8 cellular contexts compared by ENCODE assay signal in the genomic region with DNA sequence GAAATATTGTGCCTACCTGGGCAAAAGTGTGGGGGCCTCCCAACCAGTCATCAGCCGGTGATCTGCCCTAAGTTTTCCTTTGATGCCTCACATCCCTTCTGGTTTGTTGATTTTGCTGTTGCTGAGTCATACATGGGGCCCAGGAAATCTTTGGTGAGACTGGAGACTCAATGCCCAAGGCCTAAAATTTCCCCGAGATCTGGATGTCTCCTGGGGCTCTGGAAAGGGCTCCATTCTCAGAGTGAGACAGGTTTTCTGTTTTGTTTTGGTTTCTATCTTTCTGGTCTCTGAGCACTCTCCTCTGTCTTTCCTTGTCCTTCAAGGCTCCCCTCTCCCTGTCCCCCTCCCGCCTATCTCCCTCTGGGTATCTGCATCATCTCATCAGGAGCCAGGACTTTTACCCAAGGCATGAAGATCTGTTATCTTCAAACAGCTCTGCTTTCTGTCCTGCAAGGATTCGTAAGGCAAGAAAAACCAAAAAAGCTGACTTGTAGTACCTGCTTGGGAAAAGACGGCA.
DNase-seq lines count a peak whose midpoint lies in the region; ATAC-seq and TF ChIP-seq lines count a peak whose summit lies in the region.

No MANE protein-coding gene starts in this region.

- H3K9me3 ChIP-seq in iPS-18c (ENCODE audit: control insufficient read depth, insufficient read depth, low read length), result peaks cover 3% of the 10 kb centered on the region

- ATAC-seq in stimulated activated naive CD8-positive, alpha-beta T cell treated with anti-CD3 and anti-CD28 coated beads, Interleukin-15, Interleukin-2, amounts not matched to agents 100 U/mL and 50 U/mL, for 24 hours, result no peak
- ATAC-seq in GM19463 (IDR thresholded peaks at IDR 0.05; ENCODE audit: unreplicated experiment) (no peak), GM18498 (IDR thresholded peaks at IDR 0.05; ENCODE audit: unreplicated experiment) (no peak), HG03354 (IDR thresholded peaks at IDR 0.05; ENCODE audit: poor library complexity, severe bottlenecking, unreplicated experiment) (no peak)

- H3K27ac ChIP-seq in VCaP, result peak overlapping the region; percentile 86

- peaks cover 3% of the 10 kb centered on the region for H3K9me3 Mint-ChIP-seq in stimulated activated naive CD8-positive, alpha-beta T cell treated with anti-CD3 and anti-CD28 coated beads, Interleukin-15, Interleukin-2, amounts not matched to agents 100 ng/mL and 50 ng/mL, for 24 hours

- no peaks in the 10 kb centered on the region for H3K36me3 Mint-ChIP-seq in stimulated activated naive CD8-positive, alpha-beta T cell treated with anti-CD3 and anti-CD28 coated beads, Interleukin-15, Interleukin-2, amounts not matched to agents 100 ng/mL and 50 ng/mL, for 24 hours (ENCODE audit: low read depth)

- peaks cover 28% of the 10 kb centered on the region for H3K4me1 Mint-ChIP-seq in stimulated activated naive CD8-positive, alpha-beta T cell treated with anti-CD3 and anti-CD28 coated beads, Interleukin-15, Interleukin-2, amounts not matched to agents 100 ng/mL and 50 ng/mL, for 24 hours (ENCODE audit: low read depth)

- H3K4me3 Mint-ChIP-seq in stimulated activated naive CD8-positive, alpha-beta T cell treated with anti-CD3 and anti-CD28 coated beads, Interleukin-15, Interleukin-2, amounts not matched to agents 100 ng/mL and 50 ng/mL, for 24 hours, result no peak overlapping the region

- DNase-seq in stimulated activated naive CD8-positive, alpha-beta T cell treated with anti-CD3 and anti-CD28 coated beads, Interleukin-15, Interleukin-2, amounts not matched to agents 100 U/mL and 50 U/mL, for 24 hours, result no peak
- no peak for DNase-seq in inferior parietal cortex (ENCODE audit: extremely low spot score)

- 0 out of 2 replicates have a peak overlapping the region, but pooled peaks have one; percentile 0 for H3K4me3 ChIP-seq in iPS-18c (ENCODE audit: insufficient read depth, low read depth, low read length)

- no peaks in the 10 kb centered on the region for H3K27me3 Mint-ChIP-seq in stimulated activated naive CD8-positive, alpha-beta T cell treated with anti-CD3 and anti-CD28 coated beads, Interleukin-15, Interleukin-2, amounts not matched to agents 100 ng/mL and 50 ng/mL, for 24 hours

- H3K27ac Mint-ChIP-seq in stimulated activated naive CD8-positive, alpha-beta T cell treated with anti-CD3 and anti-CD28 coated beads, Interleukin-15, Interleukin-2, amounts not matched to agents 100 ng/mL and 50 ng/mL, for 24 hours, result peak overlapping the region; percentile 45

- no peak for TF ChIP-seq CTCF in VCaP (conservative IDR thresholded peaks at IDR 0.05)
